Comparison of ENCODE assay signal across 1 cellular context in genomic region chr18:28201056-28201455, GRCh38.
TF ChIP-seq lines count a peak whose summit lies in the region.

No MANE protein-coding gene starts in this region.

TF ChIP-seq in IMR-90, 13 proteins besides CTCF, POLR2A, EP300 and RAD21 (continued from another document):
- no peak for TF ChIP-seq ELK1 (IDR thresholded peaks at IDR 0.05; ENCODE audit: borderline replicate concordance, low read depth, low read length)
- TF ChIP-seq SMC3 (IDR thresholded peaks at IDR 0.05; ENCODE audit: low read depth, low read length) = no peak
- no peak for TF ChIP-seq MAFK (IDR thresholded peaks at IDR 0.05; ENCODE audit: low read depth, low read length)
- TF ChIP-seq RFX5 (IDR thresholded peaks at IDR 0.05; ENCODE audit: low read depth, low read length) = no peak
- TF ChIP-seq CEBPB (IDR thresholded peaks at IDR 0.05; ENCODE audit: low read depth, low read length) = no peak
- no peak for TF ChIP-seq MAZ (IDR thresholded peaks at IDR 0.05; ENCODE audit: borderline replicate concordance, low read depth, low read length)
- no peak for TF ChIP-seq USF2 (IDR thresholded peaks at IDR 0.05; ENCODE audit: low read depth, low read length)
- no peak for TF ChIP-seq MXI1 (IDR thresholded peaks at IDR 0.05; ENCODE audit: borderline replicate concordance, low read depth, low read length)
- TF ChIP-seq NFE2L2 (IDR thresholded peaks at IDR 0.05; ENCODE audit: low read depth, low read length) = no peak
